ENCODE assay signal across 1 cellular context in genomic region chr20:20712474-20713243, GRCh38.
TF ChIP-seq lines count a peak whose summit lies in the region.

Gene RALGAPA2 (minus strand): TSS chr20:20712644. CDS start chr20:20712480, 164 bp downstream.

TF ChIP-seq in HepG2, 621 proteins besides CTCF, POLR2A, EP300 and RAD21 (continued from another document and continues in another):
- TF ChIP-seq THAP7 (CRISPR knock-in tag; IDR thresholded peaks at IDR 0.05) (peak; percentile 77; the same call in 1 of the 2 replicates), CERS6 (CRISPR knock-in tag; IDR thresholded peaks at IDR 0.05) (no peak), SSRP1 (CRISPR knock-in tag; IDR thresholded peaks at IDR 0.05) (no peak), JUNB (CRISPR knock-in tag; IDR thresholded peaks at IDR 0.05; ENCODE audit: borderline replicate concordance) (no peak), ZNF639 (CRISPR knock-in tag; conservative IDR thresholded peaks at IDR 0.05) (no peak; the same call in 1 of the 2 replicates), MAX (IDR thresholded peaks at IDR 0.05) (peak; percentile 71), ZMAT3 (CRISPR knock-in tag; conservative IDR thresholded peaks at IDR 0.05) (no peak; the same call in 1 of the 2 replicates), FOSL2 (CRISPR knock-in tag; IDR thresholded peaks at IDR 0.05) (peak; percentile 63; the same call in 1 of the 2 replicates), ZNF343 (CRISPR knock-in tag; IDR thresholded peaks at IDR 0.05) (peak; percentile 89; the same call in 1 of the 2 replicates), ZNF552 (CRISPR knock-in tag; IDR thresholded peaks at IDR 0.05; ENCODE audit: borderline replicate concordance) (no peak; the same call in 1 of the 2 replicates), ZEB1 (IDR thresholded peaks at IDR 0.05; ENCODE audit: insufficient replicate concordance, low read depth) (no peak), MXD1 (CRISPR knock-in tag; IDR thresholded peaks at IDR 0.05) (0 out of 2 replicates have a peak, but pooled peaks have one; percentile 30), MAZ (IDR thresholded peaks at IDR 0.05; ENCODE audit: borderline replicate concordance, low read depth, low read length) (peak; percentile 68; the same call in 1 of the 2 replicates), MAZ (CRISPR knock-in tag; IDR thresholded peaks at IDR 0.05; ENCODE audit: low read depth) (peak; percentile 97), RERE (CRISPR knock-in tag; IDR thresholded peaks at IDR 0.05; ENCODE audit: low read depth) (no peak), ZFP62 (CRISPR knock-in tag; IDR thresholded peaks at IDR 0.05) (no peak; the same call in 1 of the 2 replicates), TCF7L2 (IDR thresholded peaks at IDR 0.05; ENCODE audit: low read depth, low read length) (no peak), ZNF333 (CRISPR knock-in tag; IDR thresholded peaks at IDR 0.05; ENCODE audit: borderline replicate concordance) (0 out of 2 replicates have a peak, but pooled peaks have one; percentile 37), SRF (IDR thresholded peaks at IDR 0.05; ENCODE audit: low read depth, low read length) (no peak; the same call in 1 of the 2 replicates), ZNF580 (CRISPR knock-in tag; IDR thresholded peaks at IDR 0.05; ENCODE audit: borderline replicate concordance, low read depth) (peak; percentile 77; the same call in 1 of the 2 replicates), FOXA1 (IDR thresholded peaks at IDR 0.05) (no peak), FOXA1 (CRISPR knock-in tag; IDR thresholded peaks at IDR 0.05) (no peak), PAX8 (CRISPR knock-in tag; IDR thresholded peaks at IDR 0.05; ENCODE audit: borderline replicate concordance) (no peak; the same call in 1 of the 2 replicates), TP53 (CRISPR knock-in tag; conservative IDR thresholded peaks at IDR 0.05) (no peak; the same call in 1 of the 2 replicates), XRCC5 (optimal IDR thresholded peaks at IDR 0.05; ENCODE audit: low read length) (peak; percentile 76), MED8 (CRISPR knock-in tag; IDR thresholded peaks at IDR 0.05; ENCODE audit: insufficient replicate concordance) (no peak), MAFG (CRISPR knock-in tag; IDR thresholded peaks at IDR 0.05) (no peak), ZNF652 (CRISPR knock-in tag; IDR thresholded peaks at IDR 0.05; ENCODE audit: borderline replicate concordance, low read depth) (no peak), ZNF740 (CRISPR knock-in tag; IDR thresholded peaks at IDR 0.05) (no peak), MTF1 (CRISPR knock-in tag; IDR thresholded peaks at IDR 0.05) (no peak), CAMTA2 (CRISPR knock-in tag; IDR thresholded peaks at IDR 0.05; ENCODE audit: borderline replicate concordance) (peak; percentile 83; the same call in 1 of the 2 replicates), ZNF503 (CRISPR knock-in tag; IDR thresholded peaks at IDR 0.05) (peak; percentile 21; the same call in 1 of the 2 replicates), KLF15 (CRISPR knock-in tag; IDR thresholded peaks at IDR 0.05; ENCODE audit: borderline replicate concordance) (0 out of 2 replicates have a peak, but pooled peaks have one; percentile 47), ZFP36L1 (CRISPR knock-in tag; IDR thresholded peaks at IDR 0.05) (peak; percentile 83; the same call in 1 of the 2 replicates), ZSCAN9 (CRISPR knock-in tag; IDR thresholded peaks at IDR 0.05; ENCODE audit: borderline replicate concordance) (peak; percentile 72; the same call in 1 of the 2 replicates), STAT5B (CRISPR knock-in tag; IDR thresholded peaks at IDR 0.05) (no peak), ZNF777 (CRISPR knock-in tag; IDR thresholded peaks at IDR 0.05) (no peak), HNF1B (CRISPR knock-in tag; IDR thresholded peaks at IDR 0.05) (peak; percentile 95), ZNF687 (CRISPR knock-in tag; IDR thresholded peaks at IDR 0.05) (peak; percentile 91), NRL (CRISPR knock-in tag; IDR thresholded peaks at IDR 0.05; ENCODE audit: borderline replicate concordance) (no peak; the same call in 1 of the 2 replicates), ZNF367 (CRISPR knock-in tag; IDR thresholded peaks at IDR 0.05; ENCODE audit: borderline replicate concordance) (peak; percentile 42; the same call in 1 of the 2 replicates), CBX1 (IDR thresholded peaks at IDR 0.05; ENCODE audit: low read depth) (peak; percentile 93)
